ENCODE assay signal across 2 cellular contexts in the genomic region with DNA sequence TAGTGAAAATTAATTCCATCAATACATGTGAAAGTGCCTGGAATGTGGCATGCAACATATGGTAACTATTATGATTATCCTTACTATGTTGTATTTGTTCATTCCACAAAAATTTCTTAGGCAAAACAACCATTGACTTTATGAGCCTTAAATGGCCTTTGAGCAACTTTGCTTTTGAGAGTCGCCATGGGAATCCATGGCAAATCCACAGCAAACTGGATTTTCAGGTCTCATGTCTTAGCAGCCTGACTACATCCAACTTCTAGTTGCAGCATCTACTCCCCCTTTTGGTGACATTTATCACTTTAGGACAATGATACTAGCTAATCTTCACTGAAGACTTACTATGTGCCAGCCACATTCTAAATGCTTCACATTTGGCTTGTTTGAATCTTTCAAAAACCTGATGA.
TF ChIP-seq lines count a peak whose summit lies in the region.

No MANE protein-coding gene starts in this region.

TF ChIP-seq in GM23338, 12 proteins besides CTCF, POLR2A, EP300 and RAD21 (continues in another document):
- TF ChIP-seq, protein P1, sequence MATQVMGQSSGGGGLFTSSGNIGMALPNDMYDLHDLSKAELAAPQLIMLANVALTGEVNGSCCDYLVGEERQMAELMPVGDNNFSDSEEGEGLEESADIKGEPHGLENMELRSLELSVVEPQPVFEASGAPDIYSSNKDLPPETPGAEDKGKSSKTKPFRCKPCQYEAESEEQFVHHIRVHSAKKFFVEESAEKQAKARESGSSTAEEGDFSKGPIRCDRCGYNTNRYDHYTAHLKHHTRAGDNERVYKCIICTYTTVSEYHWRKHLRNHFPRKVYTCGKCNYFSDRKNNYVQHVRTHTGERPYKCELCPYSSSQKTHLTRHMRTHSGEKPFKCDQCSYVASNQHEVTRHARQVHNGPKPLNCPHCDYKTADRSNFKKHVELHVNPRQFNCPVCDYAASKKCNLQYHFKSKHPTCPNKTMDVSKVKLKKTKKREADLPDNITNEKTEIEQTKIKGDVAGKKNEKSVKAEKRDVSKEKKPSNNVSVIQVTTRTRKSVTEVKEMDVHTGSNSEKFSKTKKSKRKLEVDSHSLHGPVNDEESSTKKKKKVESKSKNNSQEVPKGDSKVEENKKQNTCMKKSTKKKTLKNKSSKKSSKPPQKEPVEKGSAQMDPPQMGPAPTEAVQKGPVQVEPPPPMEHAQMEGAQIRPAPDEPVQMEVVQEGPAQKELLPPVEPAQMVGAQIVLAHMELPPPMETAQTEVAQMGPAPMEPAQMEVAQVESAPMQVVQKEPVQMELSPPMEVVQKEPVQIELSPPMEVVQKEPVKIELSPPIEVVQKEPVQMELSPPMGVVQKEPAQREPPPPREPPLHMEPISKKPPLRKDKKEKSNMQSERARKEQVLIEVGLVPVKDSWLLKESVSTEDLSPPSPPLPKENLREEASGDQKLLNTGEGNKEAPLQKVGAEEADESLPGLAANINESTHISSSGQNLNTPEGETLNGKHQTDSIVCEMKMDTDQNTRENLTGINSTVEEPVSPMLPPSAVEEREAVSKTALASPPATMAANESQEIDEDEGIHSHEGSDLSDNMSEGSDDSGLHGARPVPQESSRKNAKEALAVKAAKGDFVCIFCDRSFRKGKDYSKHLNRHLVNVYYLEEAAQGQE (IDR thresholded peaks at IDR 0.05; ENCODE audit: unreplicated experiment) = no peak
- TF ChIP-seq JUNB (IDR thresholded peaks at IDR 0.05; ENCODE audit: unreplicated experiment) (no peak), POLR2AphosphoS5 (IDR thresholded peaks at IDR 0.05; ENCODE audit: low read depth) (no peak), CREB1 (CRISPR knock-in tag; IDR thresholded peaks at IDR 0.05; ENCODE audit: low read depth) (no peak), EZH2phosphoT487 (IDR thresholded peaks at IDR 0.05; ENCODE audit: unreplicated experiment) (no peak), ZNF114 (CRISPR knock-in tag; IDR thresholded peaks at IDR 0.05) (no peak), STAT1 (IDR thresholded peaks at IDR 0.05; ENCODE audit: unreplicated experiment) (no peak), EZH2 (IDR thresholded peaks at IDR 0.05; ENCODE audit: low read depth, unreplicated experiment) (no peak)
- TF ChIP-seq, protein P2, sequence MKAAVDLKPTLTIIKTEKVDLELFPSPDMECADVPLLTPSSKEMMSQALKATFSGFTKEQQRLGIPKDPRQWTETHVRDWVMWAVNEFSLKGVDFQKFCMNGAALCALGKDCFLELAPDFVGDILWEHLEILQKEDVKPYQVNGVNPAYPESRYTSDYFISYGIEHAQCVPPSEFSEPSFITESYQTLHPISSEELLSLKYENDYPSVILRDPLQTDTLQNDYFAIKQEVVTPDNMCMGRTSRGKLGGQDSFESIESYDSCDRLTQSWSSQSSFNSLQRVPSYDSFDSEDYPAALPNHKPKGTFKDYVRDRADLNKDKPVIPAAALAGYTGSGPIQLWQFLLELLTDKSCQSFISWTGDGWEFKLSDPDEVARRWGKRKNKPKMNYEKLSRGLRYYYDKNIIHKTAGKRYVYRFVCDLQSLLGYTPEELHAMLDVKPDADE (IDR thresholded peaks at IDR 0.05) = no peak
- TF ChIP-seq, protein P3, sequence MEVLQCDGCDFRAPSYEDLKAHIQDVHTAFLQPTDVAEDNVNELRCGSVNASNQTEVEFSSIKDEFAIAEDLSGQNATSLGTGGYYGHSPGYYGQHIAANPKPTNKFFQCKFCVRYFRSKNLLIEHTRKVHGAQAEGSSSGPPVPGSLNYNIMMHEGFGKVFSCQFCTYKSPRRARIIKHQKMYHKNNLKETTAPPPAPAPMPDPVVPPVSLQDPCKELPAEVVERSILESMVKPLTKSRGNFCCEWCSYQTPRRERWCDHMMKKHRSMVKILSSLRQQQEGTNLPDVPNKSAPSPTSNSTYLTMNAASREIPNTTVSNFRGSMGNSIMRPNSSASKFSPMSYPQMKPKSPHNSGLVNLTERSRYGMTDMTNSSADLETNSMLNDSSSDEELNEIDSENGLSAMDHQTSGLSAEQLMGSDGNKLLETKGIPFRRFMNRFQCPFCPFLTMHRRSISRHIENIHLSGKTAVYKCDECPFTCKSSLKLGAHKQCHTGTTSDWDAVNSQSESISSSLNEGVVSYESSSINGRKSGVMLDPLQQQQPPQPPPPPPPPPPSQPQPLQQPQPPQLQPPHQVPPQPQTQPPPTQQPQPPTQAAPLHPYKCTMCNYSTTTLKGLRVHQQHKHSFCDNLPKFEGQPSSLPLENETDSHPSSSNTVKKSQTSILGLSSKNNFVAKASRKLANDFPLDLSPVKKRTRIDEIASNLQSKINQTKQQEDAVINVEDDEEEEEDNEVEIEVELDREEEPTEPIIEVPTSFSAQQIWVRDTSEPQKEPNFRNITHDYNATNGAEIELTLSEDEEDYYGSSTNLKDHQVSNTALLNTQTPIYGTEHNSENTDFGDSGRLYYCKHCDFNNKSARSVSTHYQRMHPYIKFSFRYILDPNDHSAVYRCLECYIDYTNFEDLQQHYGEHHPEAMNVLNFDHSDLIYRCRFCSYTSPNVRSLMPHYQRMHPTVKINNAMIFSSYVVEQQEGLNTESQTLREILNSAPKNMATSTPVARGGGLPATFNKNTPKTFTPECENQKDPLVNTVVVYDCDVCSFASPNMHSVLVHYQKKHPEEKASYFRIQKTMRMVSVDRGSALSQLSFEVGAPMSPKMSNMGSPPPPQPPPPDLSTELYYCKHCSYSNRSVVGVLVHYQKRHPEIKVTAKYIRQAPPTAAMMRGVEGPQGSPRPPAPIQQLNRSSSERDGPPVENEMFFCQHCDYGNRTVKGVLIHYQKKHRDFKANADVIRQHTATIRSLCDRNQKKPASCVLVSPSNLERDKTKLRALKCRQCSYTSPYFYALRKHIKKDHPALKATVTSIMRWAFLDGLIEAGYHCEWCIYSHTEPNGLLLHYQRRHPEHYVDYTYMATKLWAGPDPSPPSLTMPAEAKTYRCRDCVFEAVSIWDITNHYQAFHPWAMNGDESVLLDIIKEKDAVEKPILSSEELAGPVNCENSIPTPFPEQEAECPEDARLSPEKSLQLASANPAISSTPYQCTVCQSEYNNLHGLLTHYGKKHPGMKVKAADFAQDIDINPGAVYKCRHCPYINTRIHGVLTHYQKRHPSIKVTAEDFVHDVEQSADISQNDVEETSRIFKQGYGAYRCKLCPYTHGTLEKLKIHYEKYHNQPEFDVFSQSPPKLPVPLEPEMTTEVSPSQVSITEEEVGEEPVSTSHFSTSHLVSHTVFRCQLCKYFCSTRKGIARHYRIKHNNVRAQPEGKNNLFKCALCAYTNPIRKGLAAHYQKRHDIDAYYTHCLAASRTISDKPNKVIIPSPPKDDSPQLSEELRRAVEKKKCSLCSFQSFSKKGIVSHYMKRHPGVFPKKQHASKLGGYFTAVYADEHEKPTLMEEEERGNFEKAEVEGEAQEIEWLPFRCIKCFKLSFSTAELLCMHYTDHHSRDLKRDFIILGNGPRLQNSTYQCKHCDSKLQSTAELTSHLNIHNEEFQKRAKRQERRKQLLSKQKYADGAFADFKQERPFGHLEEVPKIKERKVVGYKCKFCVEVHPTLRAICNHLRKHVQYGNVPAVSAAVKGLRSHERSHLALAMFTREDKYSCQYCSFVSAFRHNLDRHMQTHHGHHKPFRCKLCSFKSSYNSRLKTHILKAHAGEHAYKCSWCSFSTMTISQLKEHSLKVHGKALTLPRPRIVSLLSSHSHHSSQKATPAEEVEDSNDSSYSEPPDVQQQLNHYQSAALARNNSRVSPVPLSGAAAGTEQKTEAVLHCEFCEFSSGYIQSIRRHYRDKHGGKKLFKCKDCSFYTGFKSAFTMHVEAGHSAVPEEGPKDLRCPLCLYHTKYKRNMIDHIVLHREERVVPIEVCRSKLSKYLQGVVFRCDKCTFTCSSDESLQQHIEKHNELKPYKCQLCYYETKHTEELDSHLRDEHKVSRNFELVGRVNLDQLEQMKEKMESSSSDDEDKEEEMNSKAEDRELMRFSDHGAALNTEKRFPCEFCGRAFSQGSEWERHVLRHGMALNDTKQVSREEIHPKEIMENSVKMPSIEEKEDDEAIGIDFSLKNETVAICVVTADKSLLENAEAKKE (CRISPR knock-in tag; IDR thresholded peaks at IDR 0.05) = no peak

TF ChIP-seq in GM12878, 131 proteins besides CTCF, POLR2A, EP300 and RAD21:
- TF ChIP-seq, protein P4, sequence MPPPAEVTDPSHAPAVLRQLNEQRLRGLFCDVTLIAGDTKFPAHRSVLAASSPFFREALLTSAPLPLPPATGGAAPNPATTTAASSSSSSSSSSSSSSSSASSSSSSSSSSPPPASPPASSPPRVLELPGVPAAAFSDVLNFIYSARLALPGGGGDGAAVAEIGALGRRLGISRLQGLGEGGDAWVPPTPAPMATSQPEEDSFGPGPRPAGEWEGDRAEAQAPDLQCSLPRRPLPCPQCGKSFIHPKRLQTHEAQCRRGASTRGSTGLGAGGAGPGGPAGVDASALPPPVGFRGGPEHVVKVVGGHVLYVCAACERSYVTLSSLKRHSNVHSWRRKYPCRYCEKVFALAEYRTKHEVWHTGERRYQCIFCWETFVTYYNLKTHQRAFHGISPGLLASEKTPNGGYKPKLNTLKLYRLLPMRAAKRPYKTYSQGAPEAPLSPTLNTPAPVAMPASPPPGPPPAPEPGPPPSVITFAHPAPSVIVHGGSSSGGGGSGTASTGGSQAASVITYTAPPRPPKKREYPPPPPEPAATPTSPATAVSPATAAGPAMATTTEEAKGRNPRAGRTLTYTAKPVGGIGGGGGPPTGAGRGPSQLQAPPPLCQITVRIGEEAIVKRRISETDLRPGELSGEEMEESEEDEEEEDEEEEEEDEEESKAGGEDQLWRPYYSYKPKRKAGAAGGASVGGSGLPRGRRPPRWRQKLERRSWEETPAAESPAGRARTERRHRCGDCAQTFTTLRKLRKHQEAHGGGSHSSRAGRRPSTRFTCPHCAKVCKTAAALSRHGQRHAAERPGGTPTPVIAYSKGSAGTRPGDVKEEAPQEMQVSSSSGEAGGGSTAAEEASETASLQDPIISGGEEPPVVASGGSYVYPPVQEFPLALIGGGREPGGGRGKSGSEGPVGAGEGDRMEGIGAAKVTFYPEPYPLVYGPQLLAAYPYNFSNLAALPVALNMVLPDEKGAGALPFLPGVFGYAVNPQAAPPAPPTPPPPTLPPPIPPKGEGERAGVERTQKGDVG (CRISPR knock-in tag; IDR thresholded peaks at IDR 0.05) = no peak
- TF ChIP-seq SMC3 (IDR thresholded peaks at IDR 0.05; ENCODE audit: borderline replicate concordance, low read length) (peak; percentile 16; the same call in 1 of the 2 replicates), CHD2 (IDR thresholded peaks at IDR 0.05; ENCODE audit: borderline replicate concordance, low read depth, low read length) (no peak)
